8 cellular contexts compared by ENCODE assay signal in the genomic region with DNA sequence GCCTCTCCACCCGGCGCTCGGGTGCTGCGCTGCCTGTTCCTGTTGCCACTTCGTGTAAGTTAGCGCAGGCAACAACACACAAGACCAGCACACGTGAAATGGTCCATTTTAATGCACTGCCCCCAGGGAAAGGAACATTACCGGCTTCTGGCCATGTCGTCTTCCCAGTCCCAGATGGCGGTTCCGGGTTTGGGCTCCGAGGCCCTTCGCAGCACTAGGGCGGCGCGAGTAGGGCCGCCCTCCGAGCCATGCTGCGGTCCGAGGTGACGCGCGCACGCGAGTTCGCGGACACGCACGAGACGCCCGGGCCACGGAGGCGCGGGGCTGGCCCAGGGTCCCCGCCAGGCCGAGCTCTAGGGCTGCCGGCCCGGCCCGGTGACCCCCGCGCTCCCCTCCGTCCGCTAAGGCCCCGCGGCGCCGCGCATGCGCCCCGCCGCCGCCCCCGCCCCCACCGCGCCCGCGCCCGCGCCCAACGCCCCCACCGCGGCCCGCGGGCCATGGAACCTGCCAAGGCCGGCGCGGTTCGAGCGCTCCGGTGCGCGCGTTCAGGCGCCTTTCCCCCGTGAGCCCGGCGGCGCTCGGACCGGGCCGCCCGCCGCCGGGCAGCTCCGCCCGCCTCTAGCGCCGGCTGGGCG. TPM values are rescaled to one million over a fixed set of nuclear protein-coding genes. Genes with fewer than 3 reads are reported as not detected.
A peak's percentile ranks its signal among the peaks of the same experiment; 100 is the strongest.
DNase-seq lines count a peak whose midpoint lies in the region; ATAC-seq lines count a peak whose summit lies in the region.

No MANE protein-coding gene starts in this region.

- H3K4me1 Mint-ChIP-seq in effector memory CD8-positive, alpha-beta T cell (ENCODE audit: low read depth in 2 of 2): peaks cover 30 to 38% of the 10 kb centered on the region in 2 donors

- H3K9me3 Mint-ChIP-seq in effector memory CD8-positive, alpha-beta T cell: no peaks in the 10 kb centered on the region

- peak; percentile 42 for ATAC-seq in HG02870 (IDR thresholded peaks at IDR 0.05; ENCODE audit: unreplicated experiment)
- peak; percentile 71 for ATAC-seq in effector memory CD8-positive, alpha-beta T cell (replicated peaks)

- peak overlapping the region; percentile 95 to 97 for H3K27ac Mint-ChIP-seq in effector memory CD8-positive, alpha-beta T cell

- no peaks in the 10 kb centered on the region for H3K27me3 Mint-ChIP-seq in effector memory CD8-positive, alpha-beta T cell

- peak overlapping the region; percentile 94 to 95 for H3K4me3 Mint-ChIP-seq in effector memory CD8-positive, alpha-beta T cell

- DNase-seq in SKM-1 treated with dmso at 0.1 percent for 144 hours (lab: John Stamatoyannopoulos, UW; ENCODE audit: unreplicated experiment): peak; percentile 34
- no peak for DNase-seq in SKM-1 (lab: John Stamatoyannopoulos, UW; ENCODE audit: unreplicated experiment)
- DNase-seq in NCI-H2227 (lab: John Stamatoyannopoulos, UW; ENCODE audit: unreplicated experiment): peak; percentile 69
- DNase-seq in activated CD8-positive, alpha-beta memory T cell treated with anti-CD3 and anti-CD28 coated beads for 24 hours: peak; percentile 89
- DNase-seq in effector memory CD8-positive, alpha-beta T cell: peak; percentile 55 to 68 (median 61)
- peak; percentile 91 for DNase-seq in mesenteric fat pad (ENCODE audit: low spot score)
- peak; percentile 17 to 45 for DNase-seq in stimulated activated CD8-positive, alpha-beta memory T cell treated with anti-CD3 and anti-CD28 coated beads, Interleukin-2, amount 100 ng/mL, for 1 hour (ENCODE audit: low read depth in 2 of 2)

- H3K36me3 Mint-ChIP-seq in effector memory CD8-positive, alpha-beta T cell (ENCODE audit: insufficient read depth): peaks cover 33% of the 10 kb centered on the region

RNA-seq across cellular contexts. Expression of a gene that starts 0.4 kb away (rescaled TPM):
- total RNA-seq in mesenteric fat pad: 14.5 TPM
